In genomic region chr17:33056392-33057146, GRCh38 we compare ENCODE assay signal across 23 cellular contexts.
"Had no signal": no experiment of that assay in that cellular context is flagged by ENCODE, and none has a peak within 500 bp of the region (broad histone marks: within the 10 kb centered on the region; RNA-seq: fewer than 3 reads in every experiment).

No MANE protein-coding gene starts in this region.

- ATAC-seq: activated CD8-positive, alpha-beta T cell treated with anti-CD3 and anti-CD28 coated beads for 36 hours; activated naive CD4-positive, alpha-beta T cell treated with anti-CD3 and anti-CD28 coated beads, Interleukin-2, amount 50 U/mL, for 72 hours; activated T-cell treated with anti-CD3 and anti-CD28 coated beads, Interleukin-2, amount 50 U/mL, for 4 hours; activated T-helper 17 cell treated with anti-CD3 and anti-CD28 coated beads, Interleukin-2, amount 50 U/mL, for 72 hours; left lung; T-cell; upper lobe of right lung had no signal

- H3K9me3 Mint-ChIP-seq: activated B cell treated with CpG ODN at 0.5 μM for 24 hours; activated naive CD4-positive, alpha-beta T cell treated with anti-CD3 and anti-CD28 coated beads, Interleukin-2, amount 50 U/mL, for 72 hours; activated T-cell treated with anti-CD3 and anti-CD28 coated beads, Interleukin-2, amount 50 U/mL, for 4 hours; activated T-helper 17 cell treated with anti-CD3 and anti-CD28 coated beads, Interleukin-2, amount 50 U/mL, for 72 hours; central memory CD8-positive, alpha-beta T cell; T-cell; T-helper 2 cell treated with Interferon-gamma antibody and Interleukin-4, amounts not matched to agents 5 μg/mL and 100 μg/mL, for 36 hours had no signal

- H3K4me1 ChIP-seq: left lung, suprapubic skin, upper lobe of right lung had no signal

- H3K36me3 ChIP-seq: heart left ventricle, left lung, suprapubic skin, tibial artery, upper lobe of right lung had no signal

- DNase-seq: activated B cell treated with CpG ODN at 0.5 μM for 24 hours; activated CD4-positive, alpha-beta T cell treated with anti-CD3 and anti-CD28 coated beads, Interleukin-2, amount 50 U/mL, for 1 hour; activated CD8-positive, alpha-beta T cell treated with anti-CD3 and anti-CD28 coated beads for 36 hours; activated T-cell treated with anti-CD3 and anti-CD28 coated beads, Interleukin-2, amount 50 U/mL, for 4 hours; dorsolateral prefrontal cortex; effector memory CD4-positive, alpha-beta T cell; erythroblast; heart left ventricle; hypothalamus; kidney glomerular epithelial cell; left lung; stimulated activated CD4-positive, alpha-beta T cell treated with anti-CD3 and anti-CD28 coated beads, Interleukin-15, amount 100 ng/mL, for 24 hours; stimulated activated CD4-positive, alpha-beta T cell treated with anti-CD3 and anti-CD28 coated beads, Interleukin-2, amount 100 ng/mL, for 24 hours; stimulated activated naive CD4-positive, alpha-beta T cell; T-cell; tibial artery; upper lobe of right lung had no signal

- H3K4me1 Mint-ChIP-seq: activated B cell treated with CpG ODN at 0.5 μM for 24 hours; activated T-helper 17 cell treated with anti-CD3 and anti-CD28 coated beads, Interleukin-2, amount 50 U/mL, for 72 hours; central memory CD8-positive, alpha-beta T cell; T-cell had no signal

- H3K36me3 Mint-ChIP-seq: activated naive CD4-positive, alpha-beta T cell treated with anti-CD3 and anti-CD28 coated beads, Interleukin-2, amount 50 U/mL, for 72 hours; T-cell had no signal

- H3K27ac Mint-ChIP-seq: activated B cell treated with CpG ODN at 0.5 μM for 24 hours; activated CD8-positive, alpha-beta T cell treated with anti-CD3 and anti-CD28 coated beads for 36 hours; activated naive CD4-positive, alpha-beta T cell treated with anti-CD3 and anti-CD28 coated beads, Interleukin-2, amount 50 U/mL, for 72 hours; activated T-helper 17 cell treated with anti-CD3 and anti-CD28 coated beads, Interleukin-2, amount 50 U/mL, for 72 hours; nephron; T-cell; T-helper 2 cell treated with Interferon-gamma antibody and Interleukin-4, amounts not matched to agents 5 μg/mL and 100 μg/mL, for 36 hours had no signal

- H3K27ac ChIP-seq: dorsolateral prefrontal cortex, left lung, suprapubic skin, tibial artery, upper lobe of right lung had no signal

- H3K4me3 ChIP-seq: dorsolateral prefrontal cortex, heart left ventricle, left lung, suprapubic skin, tibial artery, upper lobe of right lung had no signal

- H3K27me3 ChIP-seq: upper lobe of right lung had no signal

- H3K4me3 Mint-ChIP-seq: activated B cell treated with CpG ODN at 0.5 μM for 24 hours; activated CD8-positive, alpha-beta T cell treated with anti-CD3 and anti-CD28 coated beads for 36 hours; activated T-cell treated with anti-CD3 and anti-CD28 coated beads, Interleukin-2, amount 50 U/mL, for 4 hours; activated T-helper 17 cell treated with anti-CD3 and anti-CD28 coated beads, Interleukin-2, amount 50 U/mL, for 72 hours; central memory CD8-positive, alpha-beta T cell; nephron; T-cell; T-helper 2 cell treated with Interferon-gamma antibody and Interleukin-4, amounts not matched to agents 5 μg/mL and 100 μg/mL, for 36 hours had no signal

- H3K9me3 ChIP-seq: heart left ventricle, left lung, suprapubic skin, tibial artery, upper lobe of right lung had no signal
